ENCODE assay signal across 26 cellular contexts in the genomic region with DNA sequence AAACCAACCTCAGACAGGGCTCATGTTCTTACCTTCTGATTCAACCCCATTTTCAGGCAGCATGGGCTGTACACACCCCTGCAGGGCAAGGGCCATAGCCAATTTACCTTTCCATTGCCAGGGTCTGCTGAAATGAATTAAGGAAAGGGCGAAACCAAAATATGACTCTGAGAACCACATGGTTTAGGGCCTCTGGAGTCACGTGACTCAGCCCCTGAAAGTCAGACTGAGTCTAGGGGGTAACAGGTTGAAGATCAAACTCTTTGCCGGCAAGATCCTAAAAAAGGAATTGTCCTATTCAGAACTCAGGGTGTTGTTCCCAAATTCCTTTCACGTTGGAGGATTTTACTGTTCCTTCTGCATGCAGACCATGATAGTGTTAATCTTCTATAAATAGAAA.
"Had no signal": no experiment of that assay in that cellular context is flagged by ENCODE, and none has a peak within 500 bp of the region (broad histone marks: within the 10 kb centered on the region; RNA-seq: fewer than 3 reads in every experiment).

No MANE protein-coding gene starts in this region.

- H3K4me3 ChIP-seq: coronary artery, esophagus squamous epithelium, gastrocnemius medialis, heart right ventricle, left lung, lower lobe of right lung, mucosa of descending colon had no signal

- H3K27ac ChIP-seq: coronary artery, epithelial cell of prostate, esophagus squamous epithelium, gastrocnemius medialis, heart right ventricle, left lung, lower lobe of right lung had no signal

- DNase-seq: dermis blood vessel endothelial cell; effector CD8-positive, alpha-beta T cell; effector memory CD8-positive, alpha-beta T cell; erythroblast; esophagus squamous epithelium; foreskin fibroblast; foreskin melanocyte; gastrocnemius medialis; glutamatergic neuron; head of caudate nucleus; heart right ventricle; left cardiac atrium; left lung; left ventricle myocardium superior; lower lobe of right lung; mesenchymal stem cell; mucosa of descending colon; naive B cell had no signal

- H3K9me3 ChIP-seq: esophagus squamous epithelium, gastrocnemius medialis, left lung, lower lobe of right lung, mucosa of descending colon had no signal

- H3K4me1 Mint-ChIP-seq: mesothelial cell of epicardium, naive B cell had no signal

- ATAC-seq: effector memory CD8-positive, alpha-beta T cell; esophagus mucosa; gastrocnemius medialis; heart right ventricle; left cardiac atrium; left lung; left ventricle myocardium superior; lower lobe of right lung; mucosa of descending colon had no signal

- H3K36me3 Mint-ChIP-seq: mesothelial cell of epicardium, naive B cell had no signal

- H3K36me3 ChIP-seq: esophagus squamous epithelium, gastrocnemius medialis, heart right ventricle, left lung, lower lobe of right lung had no signal

- FAIRE-seq: endometrium, islet of Langerhans, keratinocyte had no signal

- H3K27ac Mint-ChIP-seq: effector memory CD8-positive, alpha-beta T cell; endodermal cell; mesothelial cell of epicardium; naive B cell had no signal

- H3K4me3 Mint-ChIP-seq: effector memory CD8-positive, alpha-beta T cell; endodermal cell; mesothelial cell of epicardium; naive B cell had no signal

- H3K9me3 Mint-ChIP-seq: endodermal cell had no signal

- H3K4me1 ChIP-seq: esophagus squamous epithelium, gastrocnemius medialis, heart right ventricle, left lung, lower lobe of right lung had no signal

- H3K27me3 ChIP-seq: esophagus squamous epithelium, gastrocnemius medialis had no signal
